11 cellular contexts compared by ENCODE assay signal in genomic region chr22:42755121-42755520, GRCh38. TPM values are rescaled to one million over a fixed set of nuclear protein-coding genes. Genes with fewer than 3 reads are reported as not detected.
A peak's percentile ranks its signal among the peaks of the same experiment; 100 is the strongest.
DNase-seq lines count a peak whose midpoint lies in the region; ATAC-seq, FAIRE-seq and TF ChIP-seq lines count a peak whose summit lies in the region.
"Not testable (repeated sequence)": the region's sequence is repeated elsewhere in the genome, so short reads cannot be mapped to it uniquely, and the experiment has no call there.
"Had no signal": no experiment of that assay in that cellular context is flagged by ENCODE, and none has a peak within 500 bp of the region (broad histone marks: within the 10 kb centered on the region; RNA-seq: fewer than 3 reads in every experiment).

No MANE protein-coding gene starts in this region.

- RAD21 ChIA-PET in HCT116 (lab: Charles Lee; ENCODE audit: low non-redundant PET in 1 of 2, low total read pairs in 2 of 2, uncharacterized antibody in 2 of 2, unreplicated experiment in 2 of 2): interaction anchor here in 1 of 2 experiments (0.7 kb wide), 1 partner anchor 387 kb away, joined by 3 read pairs; no protein-coding TSS in a partner anchor

- not testable (repeated sequence) for H3K9ac ChIP-seq in HCT116 (ENCODE audit: low read length)
- H3K9ac ChIP-seq in mesenchymal stem cell (ENCODE audit: low read length): peak overlapping the region; percentile 69

- POLR2A ChIA-PET in A549 (lab: Yijun Ruan, JAX): not testable (repeated sequence)
- POLR2A ChIA-PET in HCT116 (lab: Charles Lee): interaction anchor here (1.8 kb wide), 1 partner anchor 139 kb away, joined by 7 read pairs; no protein-coding TSS in a partner anchor
- POLR2A ChIA-PET in PC-9 (lab: Charles Lee; ENCODE audit: unreplicated experiment): interaction anchor here (0.5 to 0.6 kb wide), 2 partner anchors 32 to 1007 kb away, joined by 3 read pairs; no protein-coding TSS in a partner anchor

- not testable (repeated sequence) for FAIRE-seq in A549 (lab: Jason Lieb, UNC)

- not testable (repeated sequence) for H3K4me3 ChIP-seq in A549; HCT116 (replicated peaks in 1 of 2; ENCODE audit: low read depth in 1 of 2, low read length in 2 of 2); PC-9; adrenal gland; mesenchymal stem cell (ENCODE audit: insufficient read depth in 1 of 2, low read depth in 1 of 2, low read length in 2 of 2); suprapubic skin

- not testable (repeated sequence) for TF ChIP-seq POLR2A in A549 (IDR thresholded peaks at IDR 0.05; ENCODE audit: low read length); HCT116 (IDR thresholded peaks at IDR 0.05; ENCODE audit: borderline replicate concordance, extremely low read depth, insufficient read depth, insufficient read length); adrenal gland (IDR thresholded peaks at IDR 0.05); suprapubic skin (IDR thresholded peaks at IDR 0.05)

- 15% methylated on average over 7 of the region's 16 CpGs for WGBS in A549 (ENCODE audit: missing lambda C conversion rate)
- WGBS in adrenal gland, 4 donors: 80 to 88% (median 82%) methylated on average over 8 to 15 of the region's 16 CpGs
- 96% methylated on average over 9 of the region's 16 CpGs for WGBS in mesenchymal stem cell
- WGBS in suprapubic skin: 88% methylated on average over 16 of the region's 16 CpGs

- H2BK12ac ChIP-seq in mesenchymal stem cell (ENCODE audit: low read length in 2 of 2): not testable (repeated sequence)

- not testable (repeated sequence) for H2BK120ac ChIP-seq in mesenchymal stem cell (ENCODE audit: low read depth, low read length)

- not testable (repeated sequence) for H3K79me2 ChIP-seq in HCT116 (ENCODE audit: insufficient read depth, low read length); PC-9 (ENCODE audit: low read depth)

- not testable (repeated sequence) for H4K91ac ChIP-seq in mesenchymal stem cell (ENCODE audit: low read length)

- intact Hi-C loops in HCT116 (cut with micrococcal nuclease); adrenal gland (cut with DNase I): not testable (repeated sequence)
- intact Hi-C loops in PC-9 (cut with micrococcal nuclease; ENCODE audit: unreplicated experiment): loop anchor here (2.0 kb wide), 1 partner anchor 28 kb away; no protein-coding TSS in a partner anchor

- TF ChIP-seq RAD21 in A549 (conservative IDR thresholded peaks at IDR 0.05 in 1 of 2, IDR thresholded peaks at IDR 0.05 in 1 of 2); HCT116 (IDR thresholded peaks at IDR 0.05; ENCODE audit: low read depth): not testable (repeated sequence)

- H4K8ac ChIP-seq in mesenchymal stem cell (ENCODE audit: low read length): not testable (repeated sequence)

- H2AFZ ChIP-seq in HCT116 (ENCODE audit: low read depth, low read length, poor library complexity, severe bottlenecking); PC-9; mesenchymal stem cell (ENCODE audit: low read depth, low read length): not testable (repeated sequence)

- not testable (repeated sequence) for H4K20me1 ChIP-seq in HCT116 (ENCODE audit: insufficient read depth); PC-9 (ENCODE audit: insufficient read depth)

- not testable (repeated sequence) for H3K14ac ChIP-seq in mesenchymal stem cell (ENCODE audit: low read length in 2 of 2)

- H3K79me1 ChIP-seq in mesenchymal stem cell (replicated peaks; ENCODE audit: low read length, poor library complexity, severe bottlenecking): not testable (repeated sequence)

- H3K4ac ChIP-seq in mesenchymal stem cell (ENCODE audit: low read depth in 1 of 2, low read length in 2 of 2): not testable (repeated sequence)

- not testable (repeated sequence) for H2BK5ac ChIP-seq in mesenchymal stem cell (ENCODE audit: low read depth, low read length, poor library complexity, severe bottlenecking)

- H2BK15ac ChIP-seq in mesenchymal stem cell (ENCODE audit: low read depth, poor library complexity, severe bottlenecking): not testable (repeated sequence)

- DNase-seq in A549 (ENCODE audit: low read depth in 1 of 2, low spot score in 1 of 2); HCT116 (ENCODE audit: low read depth, low spot score); PC-9; adrenal gland; epithelial cell of prostate (ENCODE audit: low read depth, low spot score); foreskin keratinocyte; mesenchymal stem cell; suprapubic skin (ENCODE audit: low spot score in 2 of 2): not testable (repeated sequence)

- H3K4me1 ChIP-seq in A549 (peaks cover 73% of the 10 kb centered on the region), HCT116 (ENCODE audit: control insufficient read depth in 1 of 2, insufficient read depth in 2 of 2, low read length in 2 of 2) (peaks cover 31% of the 10 kb centered on the region in 2 experiments), PC-9 (replicated peaks; ENCODE audit: insufficient read depth) (peaks cover 40% of the 10 kb centered on the region), adrenal gland (replicated peaks in 1 of 2) (peaks cover 0 to 12% of the 10 kb centered on the region in 2 donors), suprapubic skin (peaks cover 34% of the 10 kb centered on the region)
- H3K4me1 ChIP-seq in foreskin keratinocyte; mesenchymal stem cell (ENCODE audit: control insufficient read depth, insufficient read depth, low read depth, low read length): not testable (repeated sequence)

- not testable (repeated sequence) for H3K9me3 ChIP-seq in A549; HCT116 (ENCODE audit: control insufficient read depth in 1 of 2, insufficient read depth in 1 of 2, low read depth in 1 of 2, low read length in 2 of 2); PC-9 (ENCODE audit: insufficient read depth, low read depth); adrenal gland (replicated peaks in 1 of 3); mesenchymal stem cell (ENCODE audit: control insufficient read depth, low read length); suprapubic skin

- not testable (repeated sequence) for TF ChIP-seq EP300 in A549 (IDR thresholded peaks at IDR 0.05); suprapubic skin (IDR thresholded peaks at IDR 0.05)

- H3K18ac ChIP-seq in mesenchymal stem cell (ENCODE audit: low read depth in 1 of 2, low read length in 2 of 2): not testable (repeated sequence)

- not testable (repeated sequence) for H3K23ac ChIP-seq in mesenchymal stem cell (ENCODE audit: low read length in 2 of 2)

- BruUV-seq in HCT116 (replicated peaks; lab: Mats Ljungman, UMichigan); PC-9 (replicated peaks; lab: Mats Ljungman, UMichigan): not testable (repeated sequence)

- ATAC-seq in A549, foreskin keratinocyte: not testable (repeated sequence)
- peak; percentile 9; the same call in 1 of the 2 replicates for ATAC-seq in HCT116

- CTCF ChIA-PET in A549 (lab: Yijun Ruan, JAX) (interaction anchor here (1.2 to 1.5 kb wide), 2 partner anchors 10 to 100 kb away, joined by 3 to 4 read pairs; no protein-coding TSS in a partner anchor), PC-9 (lab: Charles Lee) (interaction anchor here (0.5 kb wide), 1 partner anchor 356 kb away, joined by 7 read pairs; no protein-coding TSS in a partner anchor)
- CTCF ChIA-PET in HCT116 (lab: Charles Lee): not testable (repeated sequence)

- H3K4me2 ChIP-seq in A549 (peak overlapping the region; percentile 78), HCT116 (ENCODE audit: low read length) (peak overlapping the region; percentile 60), PC-9 (peak overlapping the region; percentile 64)
- H3K4me2 ChIP-seq in mesenchymal stem cell (ENCODE audit: low read length, poor library complexity, severe bottlenecking): not testable (repeated sequence)

- H3F3A ChIP-seq in PC-9 (ENCODE audit: insufficient read depth, low read depth): peaks cover 32% of the 10 kb centered on the region; the same call in 1 of the 2 replicates

- not testable (repeated sequence) for H2AK5ac ChIP-seq in mesenchymal stem cell (ENCODE audit: low read length, severe bottlenecking)

- not testable (repeated sequence) for H3K36me3 ChIP-seq in HCT116 (ENCODE audit: control insufficient read depth in 1 of 2, insufficient read depth in 2 of 2, low read length in 2 of 2); PC-9 (ENCODE audit: low read depth); adrenal gland (replicated peaks in 1 of 2); mesenchymal stem cell (ENCODE audit: control insufficient read depth in 1 of 2, insufficient read depth in 2 of 2, low read depth in 1 of 2, low read length in 2 of 2); suprapubic skin

- H3K9me2 ChIP-seq in HCT116 (ENCODE audit: insufficient read depth); PC-9 (ENCODE audit: insufficient read depth): not testable (repeated sequence)

- H3K27me3 ChIP-seq in HCT116 (ENCODE audit: insufficient read depth, low read length); PC-9 (ENCODE audit: insufficient read depth, low read depth); adrenal gland; foreskin keratinocyte; mesenchymal stem cell (ENCODE audit: control insufficient read depth in 1 of 2, insufficient read depth in 1 of 2, low read length in 2 of 2); suprapubic skin: not testable (repeated sequence)

- peak overlapping the region; percentile 91 to 97 for H3K27ac ChIP-seq in A549
- H3K27ac ChIP-seq in HCT116 (ENCODE audit: low read depth, low read length): peak overlapping the region; percentile 37; the same call in 1 of the 2 replicates
- peak overlapping the region; percentile 54 for H3K27ac ChIP-seq in PC-9
- H3K27ac ChIP-seq in adrenal gland: peak overlapping the region; percentile 23 to 86 (median 77)
- peak overlapping the region; percentile 60 for H3K27ac ChIP-seq in epithelial cell of prostate
- H3K27ac ChIP-seq in foreskin keratinocyte: peak overlapping the region; percentile 31
- H3K27ac ChIP-seq in mesenchymal stem cell (ENCODE audit: low read length, poor library complexity, severe bottlenecking): not testable (repeated sequence)
- H3K27ac ChIP-seq in suprapubic skin: peak overlapping the region; percentile 5

- not testable (repeated sequence) for TF ChIP-seq CTCF in A549 (IDR thresholded peaks at IDR 0.05); HCT116 (IDR thresholded peaks at IDR 0.05 in 2 of 3, conservative IDR thresholded peaks at IDR 0.05 in 1 of 3; ENCODE audit: borderline replicate concordance in 1 of 3, insufficient read depth in 1 of 3, low read depth in 2 of 3, low read length in 2 of 3); PC-9 (conservative IDR thresholded peaks at IDR 0.05); adrenal gland (IDR thresholded peaks at IDR 0.05); foreskin keratinocyte (conservative IDR thresholded peaks at IDR 0.05); suprapubic skin (IDR thresholded peaks at IDR 0.05)

RNA-seq across cellular contexts. Expression of gene A4GALT, which starts 34.5 kb away (rescaled TPM):
- polyA plus RNA-seq in A549 (2011; rRNA removed): 5.0 and 5.1 TPM in 2 replicates
- polyA plus RNA-seq in A549 (2012; cell fraction: cytosol; rRNA removed): 9.1 and 14.2 TPM in 2 replicates
- 12.3 and 13.3 TPM in 2 replicates for polyA plus RNA-seq in A549 (2012; cell fraction: nucleus; rRNA removed)
- 6.0 to 9.2 TPM (median 7.8 TPM) in 3 replicates for polyA plus RNA-seq in A549 (2017; fragmentation: RNase III; extraction: RNeasy Plus Mini Kit Qiagen cat#74134 plus additional on column Dnase treatment)
- 6.2 and 6.8 TPM in 2 replicates for polyA minus RNA-seq in A549 (2011; rRNA and poly(A)+ RNA removed)
- total RNA-seq in HCT116 (2021; ENCODE audit: unreplicated experiment): 16.0 TPM
- 14.2 and 14.3 TPM in 2 replicates for polyA plus RNA-seq in HCT116 (2012)
- total RNA-seq in PC-9 (2021): 17.1 and 19.3 TPM in 2 replicates
- 10 to 100 TPM in 7 of 8 donors, 1 to 10 TPM in 1; 2.7 to 29.8 (median 18.2) TPM for total RNA-seq in adrenal gland
- 10 to 100 TPM in 2 of 3 donors, 1 to 10 TPM in 1; 4.2 to 21.5 (median 17.8) TPM for polyA plus RNA-seq in adrenal gland
- 11.7 and 16.0 TPM in 2 replicates for total RNA-seq in foreskin keratinocyte
- polyA plus RNA-seq in foreskin keratinocyte: 13.8 and 19.1 TPM in 2 replicates
- polyA plus RNA-seq in mesenchymal stem cell (2013, experiment 1 of 2): 10.1 TPM
- polyA plus RNA-seq in mesenchymal stem cell (2013, experiment 2 of 2): 9.6 TPM
- 10 to 100 TPM in 2 of 4 donors, 1 to 10 TPM in 2; 6.7 to 11.6 (median 8.8) TPM for total RNA-seq in suprapubic skin
- total RNA-seq: CD4-positive, CD25-positive, alpha-beta regulatory T cell; CD8-positive, alpha-beta memory T cell had no signal
- polyA plus RNA-seq: CD4-positive, CD25-positive, alpha-beta regulatory T cell; CD8-positive, alpha-beta memory T cell; IgD-negative memory B cell had no signal
